ENCODE assay signal across 8 cellular contexts in the genomic region with DNA sequence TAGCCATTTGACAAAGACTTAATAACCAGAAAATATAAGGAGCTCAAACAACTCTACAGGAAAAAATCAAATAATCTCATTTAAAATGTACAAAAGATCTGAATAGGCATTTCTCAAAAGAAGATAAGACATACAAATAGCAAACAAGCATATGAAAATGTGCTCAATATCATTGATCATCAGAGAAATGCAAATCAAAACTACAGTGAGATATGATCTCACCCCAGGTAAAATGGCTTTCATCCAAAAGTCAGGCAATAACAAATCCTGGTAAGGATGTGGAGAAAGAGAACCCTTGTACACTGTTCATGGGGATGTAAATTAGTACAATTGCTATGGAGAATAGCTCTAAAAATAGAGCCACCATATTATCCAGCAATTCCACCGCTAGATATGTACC.
"Had no signal": no experiment of that assay in that cellular context is flagged by ENCODE, and none has a peak within 500 bp of the region (broad histone marks: within the 10 kb centered on the region; RNA-seq: fewer than 3 reads in every experiment).

No MANE protein-coding gene starts in this region.

- H3K27ac Mint-ChIP-seq: GM23338, H9, HFFc6 had no signal

- H3K4me3 Mint-ChIP-seq: GM23338, H9, HFFc6 had no signal

- H3K4me1 Mint-ChIP-seq: GM23338, H9 had no signal

- DNase-seq: GM23248, GOT3, H7, H9, HCEC 1CT, HFFc6 had no signal

- ATAC-seq: GM23338, HCT116 had no signal
